Comparison of ENCODE assay signal across 8 cellular contexts in the genomic region with DNA sequence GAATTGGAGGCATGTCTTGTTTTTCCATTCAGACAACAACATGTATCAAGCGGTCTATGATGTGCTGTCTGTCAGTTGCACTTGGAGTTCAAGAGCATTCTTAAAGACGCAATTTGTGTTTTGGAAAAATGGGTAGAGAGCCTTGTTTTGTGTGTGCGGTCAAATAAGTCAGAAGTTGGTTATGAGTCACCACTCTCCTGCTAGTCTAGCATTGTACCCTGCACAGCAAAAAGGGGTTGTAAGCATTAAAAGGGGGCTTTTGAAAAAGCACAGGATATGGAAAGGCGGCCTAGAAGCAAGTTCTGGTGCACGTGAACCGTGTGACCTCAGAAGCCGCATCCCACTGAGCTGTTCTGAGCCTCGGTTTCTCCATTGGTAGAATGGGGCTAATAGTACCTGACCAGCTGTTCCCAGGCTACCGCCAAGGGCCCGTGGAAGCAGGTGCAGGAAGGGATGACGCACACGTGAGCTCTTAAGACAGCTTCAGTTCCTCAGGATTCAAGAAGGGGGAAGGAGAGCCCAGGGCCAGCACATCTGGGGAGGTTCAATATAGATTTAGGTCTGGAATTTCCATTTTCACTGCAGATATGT.
A peak's percentile ranks its signal among the peaks of the same experiment; 100 is the strongest.
DNase-seq lines count a peak whose midpoint lies in the region; ATAC-seq and FAIRE-seq lines count a peak whose summit lies in the region.

No MANE protein-coding gene starts in this region.

- CTCF ChIA-PET in activated CD8-positive, alpha-beta T cell treated with anti-CD3 and anti-CD28 coated beads, Interleukin-2, amount 10 ng/mL, durations not matched to agents 7 days and 5 days (lab: Charles Lee), result interaction anchor here (1.0 to 6.9 kb wide), 11 partner anchors 9 to 265 kb away, joined by 3 to 79 read pairs (median 3); no protein-coding TSS in a partner anchor

- H3K27me3 Mint-ChIP-seq in activated CD8-positive, alpha-beta T cell treated with anti-CD3 and anti-CD28 coated beads, Interleukin-2, amount 10 ng/mL, durations not matched to agents 7 days and 5 days (ENCODE audit: low read depth), result peaks cover 9% of the 10 kb centered on the region

- no peaks in the 10 kb centered on the region for H3K9me3 Mint-ChIP-seq in activated CD8-positive, alpha-beta T cell treated with anti-CD3 and anti-CD28 coated beads, Interleukin-2, amount 10 ng/mL, durations not matched to agents 7 days and 5 days (ENCODE audit: insufficient read depth)

- H3K4me1 Mint-ChIP-seq in activated CD8-positive, alpha-beta T cell treated with anti-CD3 and anti-CD28 coated beads, Interleukin-2, amount 10 ng/mL, durations not matched to agents 7 days and 5 days (ENCODE audit: low read depth), result peaks cover 75% of the 10 kb centered on the region

- ATAC-seq in GM18909 (IDR thresholded peaks at IDR 0.05; ENCODE audit: poor library complexity, unreplicated experiment) (peak; percentile 51), HG03139 (IDR thresholded peaks at IDR 0.05; ENCODE audit: unreplicated experiment) (peak; percentile 32), left cardiac atrium (no peak)
- ATAC-seq in activated CD8-positive, alpha-beta T cell treated with anti-CD3 and anti-CD28 coated beads, Interleukin-2, amount 10 ng/mL, durations not matched to agents 7 days and 5 days, result peak; percentile 56

- intact Hi-C loops in left cardiac atrium (cut with DNase I), result no loop called here

- DNase-seq in A172 (ENCODE audit: low spot score) (peak; percentile 63), foreskin melanocyte (peak; percentile 68), NCI-H1436 (lab: John Stamatoyannopoulos, UW) (no peak), frontal cortex (ENCODE audit: low spot score in 2 of 2) (no peak), left cardiac atrium (no peak)
- DNase-seq in activated CD8-positive, alpha-beta T cell treated with anti-CD3 and anti-CD28 coated beads, Interleukin-2, amount 10 ng/mL, durations not matched to agents 7 days and 5 days, result peak; percentile 63

- no peak for FAIRE-seq in frontal cortex (lab: Jason Lieb, UNC)

- POLR2A ChIA-PET in activated CD8-positive, alpha-beta T cell treated with anti-CD3 and anti-CD28 coated beads, Interleukin-2, amount 10 ng/mL, durations not matched to agents 7 days and 5 days (lab: Charles Lee), result interaction anchor here (0.9 to 1.9 kb wide), 3 partner anchors 39 to 99 kb away, joined by 4 to 6 read pairs (median 4); no protein-coding TSS in a partner anchor

- H3K4me3 Mint-ChIP-seq in activated CD8-positive, alpha-beta T cell treated with anti-CD3 and anti-CD28 coated beads, Interleukin-2, amount 10 ng/mL, durations not matched to agents 7 days and 5 days, result peak overlapping the region; percentile 24

- peak overlapping the region; percentile 66 for H3K27ac Mint-ChIP-seq in activated CD8-positive, alpha-beta T cell treated with anti-CD3 and anti-CD28 coated beads, Interleukin-2, amount 10 ng/mL, durations not matched to agents 7 days and 5 days

- no peaks in the 10 kb centered on the region for H3K36me3 Mint-ChIP-seq in activated CD8-positive, alpha-beta T cell treated with anti-CD3 and anti-CD28 coated beads, Interleukin-2, amount 10 ng/mL, durations not matched to agents 7 days and 5 days (ENCODE audit: low read depth)

Comparison
In these comparisons a context has a peak if more than half of its experiments do, and no peak if none do; other contexts are left out.
1. DNase-seq: peak in A172 (single experiment), activated CD8-positive, alpha-beta T cell treated with anti-CD3 and anti-CD28 coated beads, Interleukin-2, amount 10 ng/mL, durations not matched to agents 7 days and 5 days (single experiment) and foreskin melanocyte (single experiment); none in NCI-H1436 (single experiment), frontal cortex (0 of 2) and left cardiac atrium (single experiment).
2. ATAC-seq: peak in GM18909 (single experiment), HG03139 (single experiment) and activated CD8-positive, alpha-beta T cell treated with anti-CD3 and anti-CD28 coated beads, Interleukin-2, amount 10 ng/mL, durations not matched to agents 7 days and 5 days (single experiment); none in left cardiac atrium (0 of 2).